In genomic region chr10:80188713-80189112, GRCh38 we compare ENCODE assay signal across 12 cellular contexts. TPM values are rescaled to one million over a fixed set of nuclear protein-coding genes. Genes with fewer than 3 reads are reported as not detected.
A peak's percentile ranks its signal among the peaks of the same experiment; 100 is the strongest.
DNase-seq lines count a peak whose midpoint lies in the region; ATAC-seq and TF ChIP-seq lines count a peak whose summit lies in the region.
"Had no signal": no experiment of that assay in that cellular context is flagged by ENCODE, and none has a peak within 500 bp of the region (broad histone marks: within the 10 kb centered on the region; RNA-seq: fewer than 3 reads in every experiment).

No MANE protein-coding gene starts in this region.

- POLR2A ChIA-PET in WTC11 (lab: Charles Lee) = no interaction called here

- peaks cover 39% of the 10 kb centered on the region for H3K4me1 Mint-ChIP-seq in WTC11
- H3K4me1 Mint-ChIP-seq in immature natural killer cell = peaks cover 81 to 87% of the 10 kb centered on the region in 2 donors

- no peaks in the 10 kb centered on the region for H3K27me3 Mint-ChIP-seq in WTC11 (ENCODE audit: low read depth)
- H3K27me3 Mint-ChIP-seq in immature natural killer cell (ENCODE audit: low read depth in 3 of 3) = peaks cover 5 to 21% (median 16%) of the 10 kb centered on the region in 3 donors

- H3K36me3 ChIP-seq in stomach (peaks cover 0 to 14% (median 6%) of the 10 kb centered on the region in 4 donors), brain microvascular endothelial cell (replicated peaks) (peaks cover 13% of the 10 kb centered on the region)
- H3K36me3 ChIP-seq: esophagus muscularis mucosa, uterus had no signal

- DNase-seq in activated effector memory CD4-positive, alpha-beta T cell treated with anti-CD3 and anti-CD28 coated beads, Interleukin-2, amount 50 U/mL, for 16 hours = peak; percentile 56
- DNase-seq in activated effector memory CD4-positive, alpha-beta T cell treated with Interleukin-2 at 50 U/mL for 16 hours = no peak
- no peak for DNase-seq in WTC11 (ENCODE audit: low spot score)
- no peak for DNase-seq in immature natural killer cell
- DNase-seq in stomach = peak; percentile 24
- DNase-seq in brain microvascular endothelial cell = no peak
- DNase-seq: DND-41, NCI-H1930, uterus had no signal

- in situ Hi-C loops in brain microvascular endothelial cell (cut with HindIII; ENCODE audit: low pct_ligation_motif_present, low sequenced_read_pairs) = no loop called here

- ATAC-seq in WTC11 (peak; percentile 34; the same call in 1 of the 2 replicates), GM21515 (IDR thresholded peaks at IDR 0.05; ENCODE audit: unreplicated experiment) (no peak), GM21529 (IDR thresholded peaks at IDR 0.05; ENCODE audit: unreplicated experiment) (no peak)

- H3K36me3 Mint-ChIP-seq in WTC11 (no peaks in the 10 kb centered on the region), immature natural killer cell (no peaks in the 10 kb centered on the region)

- no peak for TF ChIP-seq CTCF in WTC11 (IDR thresholded peaks at IDR 0.05)
- no peak for TF ChIP-seq CTCF in stomach (IDR thresholded peaks at IDR 0.05)
- no peak for TF ChIP-seq CTCF in brain microvascular endothelial cell (IDR thresholded peaks at IDR 0.05; ENCODE audit: low read depth, low read length, missing control alignments)

- H3K9me3 ChIP-seq in stomach = no peaks in the 10 kb centered on the region
- H3K9me3 ChIP-seq: esophagus muscularis mucosa, uterus had no signal

- intact Hi-C loops in stomach (cut with DNase I; ENCODE audit: low total_unique reads) = no loop called here

- H3K4me3 ChIP-seq in stomach = no peak overlapping the region
- H3K4me3 ChIP-seq in brain microvascular endothelial cell (ENCODE audit: low read depth, low read length) = no peak overlapping the region
- H3K4me3 ChIP-seq: esophagus muscularis mucosa, uterus had no signal

- no peak for TF ChIP-seq POLR2A in stomach (IDR thresholded peaks at IDR 0.05)

- WGBS in stomach, 5 donors = 70 to 90% (median 82%) methylated on average over 9 of the region's 9 CpGs

- H3K27me3 ChIP-seq in stomach (no peaks in the 10 kb centered on the region), brain microvascular endothelial cell (replicated peaks) (no peaks in the 10 kb centered on the region)
- H3K27me3 ChIP-seq: esophagus muscularis mucosa, uterus had no signal

- no peak overlapping the region for H3K27ac Mint-ChIP-seq in WTC11
- peak overlapping the region; percentile 81 to 91 (median 86) for H3K27ac Mint-ChIP-seq in immature natural killer cell

- H3K4me1 ChIP-seq in stomach = peaks cover 68 to 100% (median 84%) of the 10 kb centered on the region in 4 donors

- H3K9me3 Mint-ChIP-seq in WTC11 (no peaks in the 10 kb centered on the region), immature natural killer cell (no peaks in the 10 kb centered on the region)

- H3K4me3 Mint-ChIP-seq in WTC11 = no peak overlapping the region
- peak overlapping the region in 4 of 5 donors; percentile 22 to 61 (median 36) for H3K4me3 Mint-ChIP-seq in immature natural killer cell

- no peak for TF ChIP-seq EP300 in stomach (IDR thresholded peaks at IDR 0.05)

- peak overlapping the region; percentile 22 to 100 (median 56) for H3K27ac ChIP-seq in stomach
- H3K27ac ChIP-seq in brain microvascular endothelial cell = no peak overlapping the region
- H3K27ac ChIP-seq: uterus had no signal

- CTCF ChIA-PET in WTC11 (lab: Charles Lee) = interaction anchor here (1.2 kb wide), 1 partner anchor 34 kb away, joined by 3 read pairs; no protein-coding TSS in a partner anchor

TF ChIP-seq in WTC11, 78 proteins besides CTCF, POLR2A, EP300 and RAD21 (continues in another document):
- TF ChIP-seq JUN (CRISPR knock-in tag; IDR thresholded peaks at IDR 0.05) (no peak), TEAD1 (CRISPR knock-in tag; IDR thresholded peaks at IDR 0.05) (no peak), HMGA2 (CRISPR knock-in tag; IDR thresholded peaks at IDR 0.05) (no peak), ZMAT4 (CRISPR knock-in tag; IDR thresholded peaks at IDR 0.05) (no peak), MLX (CRISPR knock-in tag; IDR thresholded peaks at IDR 0.05) (no peak), ZNF532 (CRISPR knock-in tag; IDR thresholded peaks at IDR 0.05; ENCODE audit: borderline replicate concordance) (no peak), AFF4 (CRISPR knock-in tag; IDR thresholded peaks at IDR 0.05; ENCODE audit: borderline replicate concordance) (no peak), USF1 (CRISPR knock-in tag; IDR thresholded peaks at IDR 0.05) (no peak), MXD4 (CRISPR knock-in tag; IDR thresholded peaks at IDR 0.05; ENCODE audit: borderline replicate concordance) (no peak)

RNA-seq across cellular contexts. Expression of gene ANXA11, which starts 16.6 kb away (rescaled TPM):
- 67.5 to 83.3 TPM (median 80.1 TPM) in 3 replicates for total RNA-seq in WTC11 (2021)
- 100 to 1,000 TPM; 136 to 270 (median 181) TPM for polyA plus RNA-seq in immature natural killer cell
- 100 to 1,000 TPM in 3 of 5 donors, 10 to 100 TPM in 2; 91.4 to 293 (median 109) TPM for total RNA-seq in stomach
- 100 to 1,000 TPM; 171 to 208 (median 181) TPM for polyA plus RNA-seq in stomach

RNA-seq across cellular contexts. Expression of gene PLAC9, which starts 56.2 kb away (rescaled TPM):
- total RNA-seq in WTC11 (2021) = 4.6 to 7.3 TPM (median 6.6 TPM) in 3 replicates
- polyA plus RNA-seq in immature natural killer cell = not detected
- 10 to 100 TPM in 2 of 5 donors, 1 to 10 TPM in 1, not detected in 2; 2.0 to 37.4 (median 11.6) TPM for total RNA-seq in stomach
- 10 to 100 TPM; 14.2 to 28.3 (median 26.4) TPM for polyA plus RNA-seq in stomach

Comparison
In these comparisons a context has a peak if more than half of its experiments do, and no peak if none do; other contexts are left out.
1. DNase-seq: peak in activated effector memory CD4-positive, alpha-beta T cell treated with anti-CD3 and anti-CD28 coated beads, Interleukin-2, amount 50 U/mL, for 16 hours (single experiment) and stomach (single experiment); none in activated effector memory CD4-positive, alpha-beta T cell treated with Interleukin-2 at 50 U/mL for 16 hours (single experiment), WTC11 (single experiment), immature natural killer cell (0 of 3) and brain microvascular endothelial cell (single experiment).